8 cellular contexts compared by ENCODE assay signal in the genomic region with DNA sequence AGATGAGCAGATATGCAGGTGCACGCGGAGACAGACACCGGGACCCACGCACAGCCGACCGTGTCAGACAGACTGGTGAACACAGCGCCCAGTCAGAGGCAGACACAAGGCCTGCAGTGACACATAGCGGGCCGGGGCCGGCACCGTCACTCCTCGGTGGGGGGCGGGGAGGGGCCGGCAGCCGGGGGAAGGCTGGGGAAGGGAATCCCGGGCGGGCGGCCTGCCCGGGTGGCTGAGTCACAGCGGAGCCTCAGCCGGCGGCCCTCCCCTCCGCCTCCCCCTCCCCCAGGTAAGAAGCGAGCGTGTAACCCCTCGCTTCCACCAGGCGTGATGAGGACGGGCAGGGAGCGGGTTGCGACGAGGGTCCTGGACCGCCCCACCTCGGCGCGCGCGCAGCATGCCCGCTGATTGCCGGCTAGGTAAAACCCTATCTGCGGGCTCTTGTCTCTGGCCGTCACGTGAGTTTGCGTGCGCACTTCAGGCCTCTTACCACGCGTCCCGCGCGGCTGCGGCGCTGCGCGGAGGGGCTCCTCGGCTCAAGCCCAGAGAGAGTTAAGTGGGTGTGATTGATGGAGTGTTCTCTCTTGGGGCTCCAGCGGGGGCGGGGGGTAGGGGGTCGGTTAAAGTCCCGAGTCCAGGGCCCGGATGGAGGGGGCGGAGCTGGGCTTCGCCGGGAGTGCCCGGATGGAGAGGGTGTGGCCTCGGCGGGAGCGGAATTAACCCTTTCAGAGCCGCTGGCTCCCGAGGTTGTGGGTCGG. TPM values are rescaled to one million over a fixed set of nuclear protein-coding genes. Genes with fewer than 3 reads are reported as not detected.
DNase-seq lines count a peak whose midpoint lies in the region; ATAC-seq, FAIRE-seq and TF ChIP-seq lines count a peak whose summit lies in the region.

No MANE protein-coding gene starts in this region.

- FAIRE-seq in D721Med (lab: Jason Lieb, UNC), result no peak

- TF ChIP-seq POLR2A in heart left ventricle (IDR thresholded peaks at IDR 0.05) (peak in 1 of 2 donors; percentile 3), upper lobe of left lung (IDR thresholded peaks at IDR 0.05) (peak in 1 of 4 donors; percentile 51)

- peaks cover 61% of the 10 kb centered on the region for H3K4me1 Mint-ChIP-seq in activated naive CD8-positive, alpha-beta T cell treated with anti-CD3 and anti-CD28 coated beads, Interleukin-2, amount 50 U/mL, for 24 hours

- no peaks in the 10 kb centered on the region for H3K27me3 Mint-ChIP-seq in activated naive CD8-positive, alpha-beta T cell treated with anti-CD3 and anti-CD28 coated beads, Interleukin-2, amount 50 U/mL, for 24 hours

- peak overlapping the region; percentile 99 for H3K27ac Mint-ChIP-seq in activated naive CD8-positive, alpha-beta T cell treated with anti-CD3 and anti-CD28 coated beads, Interleukin-2, amount 50 U/mL, for 24 hours

- 0% methylated on average over 36 to 69 of the region's 69 CpGs for WGBS in heart left ventricle, 4 donors
- 0 to 1% methylated on average over 24 to 35 of the region's 69 CpGs for WGBS in upper lobe of left lung, 2 donors

- H3K36me3 ChIP-seq in heart left ventricle (peaks cover 0 to 29% (median 16%) of the 10 kb centered on the region in 9 donors), upper lobe of left lung (peaks cover 5 to 18% (median 16%) of the 10 kb centered on the region in 4 donors)

- H3K9me3 Mint-ChIP-seq in activated naive CD8-positive, alpha-beta T cell treated with anti-CD3 and anti-CD28 coated beads, Interleukin-2, amount 50 U/mL, for 24 hours, result no peaks in the 10 kb centered on the region

- H3K4me1 ChIP-seq in heart left ventricle (peaks cover 11 to 78% (median 56%) of the 10 kb centered on the region in 12 donors), upper lobe of left lung (peaks cover 45 to 74% (median 54%) of the 10 kb centered on the region in 4 donors)

- H3K27ac ChIP-seq in heart left ventricle, result peak overlapping the region; percentile 66 to 99 (median 95)
- peak overlapping the region; percentile 99 to 100 (median 100) for H3K27ac ChIP-seq in upper lobe of left lung

- no peak for TF ChIP-seq EP300 in upper lobe of left lung (IDR thresholded peaks at IDR 0.05)

- H3K4me3 ChIP-seq in heart left ventricle (peak overlapping the region; percentile 48 to 90 (median 80)), upper lobe of left lung (peak overlapping the region; percentile 82 to 90 (median 87))

- H3K36me3 Mint-ChIP-seq in activated naive CD8-positive, alpha-beta T cell treated with anti-CD3 and anti-CD28 coated beads, Interleukin-2, amount 50 U/mL, for 24 hours (ENCODE audit: low read depth), result peaks cover 14% of the 10 kb centered on the region

- peak overlapping the region; percentile 91 for H3K4me3 Mint-ChIP-seq in activated naive CD8-positive, alpha-beta T cell treated with anti-CD3 and anti-CD28 coated beads, Interleukin-2, amount 50 U/mL, for 24 hours

- H3K27me3 ChIP-seq in heart left ventricle, result no peaks in the 10 kb centered on the region
- H3K27me3 ChIP-seq in upper lobe of left lung, result no peaks in the 10 kb centered on the region

- TF ChIP-seq CTCF in D721Med (IDR thresholded peaks at IDR 0.05; ENCODE audit: insufficient read depth, missing control alignments) (no peak), heart left ventricle (IDR thresholded peaks at IDR 0.05) (peak in 10 of 12 donors; percentile 11 to 61 (median 36)), upper lobe of left lung (IDR thresholded peaks at IDR 0.05) (peak in 3 of 6 experiments; percentile 27 to 55 (median 43))

- DNase-seq in D721Med (ENCODE audit: insufficient read length, low spot score), result peak; percentile 73
- peak; percentile 83 for DNase-seq in NCI-H1092 (lab: John Stamatoyannopoulos, UW)
- DNase-seq in SW 1271 (lab: John Stamatoyannopoulos, UW), result peak; percentile 67 to 80
- peak; percentile 90 for DNase-seq in activated naive CD8-positive, alpha-beta T cell treated with anti-CD3 and anti-CD28 coated beads, Interleukin-2, amount 50 U/mL, for 24 hours
- DNase-seq in heart left ventricle, result peak; percentile 94 to 95 (median 94)
- DNase-seq in posterior cingulate gyrus, result peak; percentile 87 to 98 (median 91)
- DNase-seq in upper lobe of left lung, result peak; percentile 95 to 97

- H3K9me3 ChIP-seq in heart left ventricle (no peaks in the 10 kb centered on the region), upper lobe of left lung (no peaks in the 10 kb centered on the region)

- ATAC-seq in GM21825 (IDR thresholded peaks at IDR 0.05; ENCODE audit: unreplicated experiment) (peak; percentile 13), heart left ventricle (peak; percentile 76 to 82 (median 78)), upper lobe of left lung (ENCODE audit: low FRiP score in 2 of 2) (peak; percentile 77 to 85)
- ATAC-seq in activated naive CD8-positive, alpha-beta T cell treated with anti-CD3 and anti-CD28 coated beads, Interleukin-2, amount 50 U/mL, for 24 hours, result peak; percentile 51

- intact Hi-C loops in heart left ventricle (cut with DNase I), result loop anchor here in 5 of 10 donors (1.0 to 10.0 kb wide), 7 partner anchors 8 to 607 kb away; a partner anchor contains a TSS
- intact Hi-C loops in posterior cingulate gyrus (cut with DNase I), result loop anchor here (5.0 kb wide), 1 partner anchor 90 kb away; a partner anchor contains a TSS

RNA-seq across cellular contexts. Expression of a gene that starts 7.8 kb away (rescaled TPM):
- total RNA-seq in heart left ventricle, result 10 to 100 TPM in 8 of 9 donors, 1 to 10 TPM in 1; 7.4 to 29.3 (median 24.8) TPM
- polyA plus RNA-seq in heart left ventricle, result 10 to 100 TPM; 11.6 to 14.4 TPM
- total RNA-seq in upper lobe of left lung, result 10 to 100 TPM; 17.5 to 68.0 (median 42.2) TPM

RNA-seq across cellular contexts. Expression of a gene that starts 13.1 kb away (rescaled TPM):
- 100 to 1,000 TPM in 1 of 9 donors, 10 to 100 TPM in 8; 16.7 to 130 (median 27.0) TPM for total RNA-seq in heart left ventricle
- 100 to 1,000 TPM in 1 of 2 donors, 10 to 100 TPM in 1; 97.7 to 112 TPM for polyA plus RNA-seq in heart left ventricle
- 10 to 100 TPM in 2 of 6 donors, 1 to 10 TPM in 3, not detected in 1; 1.6 to 16.1 (median 9.3) TPM for total RNA-seq in upper lobe of left lung

RNA-seq across cellular contexts. Expression of a gene that starts 15.6 kb away (rescaled TPM):
- total RNA-seq in heart left ventricle, result 100 to 1,000 TPM in 1 of 9 donors, 10 to 100 TPM in 8; 60.9 to 141 (median 72.4) TPM
- 100 to 1,000 TPM in 1 of 2 donors, 10 to 100 TPM in 1; 75.2 to 179 TPM for polyA plus RNA-seq in heart left ventricle
- 100 to 1,000 TPM in 2 of 6 donors, 10 to 100 TPM in 4; 50.0 to 111 (median 75.5) TPM for total RNA-seq in upper lobe of left lung

RNA-seq across cellular contexts. Expression of a gene that starts 16.0 kb away (rescaled TPM):
- total RNA-seq in heart left ventricle, result 10 to 100 TPM in 8 of 9 donors, 1 to 10 TPM in 1; 9.3 to 20.4 (median 16.6) TPM
- polyA plus RNA-seq in heart left ventricle, result 10 to 100 TPM; 11.7 to 15.5 TPM
- total RNA-seq in upper lobe of left lung, result 10 to 100 TPM in 2 of 6 donors, 1 to 10 TPM in 4; 5.2 to 12.4 (median 7.3) TPM

RNA-seq across cellular contexts. Expression of a gene that starts 46.8 kb away (rescaled TPM):
- total RNA-seq in heart left ventricle (10 to 100 TPM in 6 of 9 donors, 1 to 10 TPM in 3; 6.7 to 30.6 (median 13.6) TPM), upper lobe of left lung (100 to 1,000 TPM in 2 of 6 donors, 10 to 100 TPM in 4; 68.1 to 183 (median 91.3) TPM)
- 10 to 100 TPM; 17.5 to 17.9 TPM for polyA plus RNA-seq in heart left ventricle

Comparison
In these comparisons a context has a peak if more than half of its experiments do, and no peak if none do; other contexts are left out.
1. Peak in every context shown above with its lines: DNase-seq, ATAC-seq, H3K4me3 ChIP-seq and H3K27ac ChIP-seq.
2. ATAC-seq: peak in every context shown above with its lines; median percentile 81 in upper lobe of left lung; 78 in heart left ventricle; 51 in activated naive CD8-positive, alpha-beta T cell treated with anti-CD3 and anti-CD28 coated beads, Interleukin-2, amount 50 U/mL, for 24 hours; 13 in GM21825.